28 cellular contexts compared by ENCODE assay signal in genomic region chr5:127827451-127827850, GRCh38.
"Had no signal": no experiment of that assay in that cellular context is flagged by ENCODE, and none has a peak within 500 bp of the region (broad histone marks: within the 10 kb centered on the region; RNA-seq: fewer than 3 reads in every experiment).

No MANE protein-coding gene starts in this region.

- H3K27me3 ChIP-seq: colonic mucosa, esophagus muscularis mucosa, neural progenitor cell, right atrium auricular region, testis, tibial artery had no signal

- ATAC-seq: left ventricle myocardium superior; lower lobe of right lung; naive thymus-derived CD4-positive, alpha-beta T cell; sciatic nerve; stimulated activated memory B cell treated with anti-CD40 and anti-IgM and Interleukin-4, amounts not matched to agents 10 μg/mL and 1 μg/mL and 100 μg/mL, for 72 hours; stimulated activated naive CD8-positive, alpha-beta T cell treated with anti-CD3 and anti-CD28 coated beads, Interleukin-15, Interleukin-2, amounts not matched to agents 100 U/mL and 50 U/mL, for 24 hours had no signal

- H3K4me3 ChIP-seq: colonic mucosa, esophagus muscularis mucosa, lower lobe of right lung, neural progenitor cell, right atrium auricular region, spleen, testis, tibial artery had no signal

- H3K9me3 ChIP-seq: colonic mucosa, esophagus muscularis mucosa, lower lobe of right lung, right atrium auricular region, spleen, testis, tibial artery had no signal

- H3K79me2 ChIP-seq: parathyroid adenoma had no signal

- FAIRE-seq: endothelial cell of umbilical vein had no signal

- H3K36me3 ChIP-seq: colonic mucosa, esophagus muscularis mucosa, lower lobe of right lung, neural progenitor cell, right atrium auricular region, spleen, tibial artery had no signal

- H3K9me3 Mint-ChIP-seq: dendritic cell treated with granulocyte-macrophage colony-stimulating factor and Interleukin-4, amounts not matched to agents 40 ng/mL and 50 ng/mL, for 4 days; endodermal cell; nephron; neural progenitor cell; stimulated activated memory B cell treated with anti-CD40 and anti-IgM and Interleukin-4, amounts not matched to agents 10 μg/mL and 1 μg/mL and 100 μg/mL, for 72 hours; type B pancreatic cell had no signal

- H3K4me1 Mint-ChIP-seq: immature natural killer cell; stimulated activated memory B cell treated with anti-CD40 and anti-IgM and Interleukin-4, amounts not matched to agents 10 μg/mL and 1 μg/mL and 100 μg/mL, for 72 hours had no signal

- H3K9ac ChIP-seq: neural progenitor cell, parathyroid adenoma had no signal

- DNase-seq: colonic mucosa; effector CD8-positive, alpha-beta T cell; endodermal cell; foreskin melanocyte; hypothalamus; immature natural killer cell; islet precursor cell; kidney glomerular epithelial cell; left ventricle myocardium superior; lower lobe of right lung; naive thymus-derived CD4-positive, alpha-beta T cell; spleen; stimulated activated CD4-positive, alpha-beta T cell treated with anti-CD3 and anti-CD28 coated beads, Interleukin-4, amount 100 ng/mL, for 4 hours; stimulated activated naive CD8-positive, alpha-beta T cell treated with anti-CD3 and anti-CD28 coated beads, Interleukin-15, Interleukin-2, amounts not matched to agents 100 U/mL and 50 U/mL, for 24 hours; substantia nigra; testis; tibial artery had no signal

- H3K36me3 Mint-ChIP-seq: immature natural killer cell; naive thymus-derived CD4-positive, alpha-beta T cell; neural progenitor cell; stimulated activated memory B cell treated with anti-CD40 and anti-IgM and Interleukin-4, amounts not matched to agents 10 μg/mL and 1 μg/mL and 100 μg/mL, for 72 hours; type B pancreatic cell had no signal

- H3K27ac Mint-ChIP-seq: dendritic cell treated with granulocyte-macrophage colony-stimulating factor and Interleukin-4, amounts not matched to agents 40 ng/mL and 50 ng/mL, for 4 days; endodermal cell; immature natural killer cell; naive thymus-derived CD4-positive, alpha-beta T cell; neural progenitor cell; progenitor cell of endocrine pancreas; stimulated activated memory B cell treated with anti-CD40 and anti-IgM and Interleukin-4, amounts not matched to agents 10 μg/mL and 1 μg/mL and 100 μg/mL, for 72 hours; type B pancreatic cell had no signal

- H2AFZ ChIP-seq: neural progenitor cell, parathyroid adenoma had no signal

- H3K4me1 ChIP-seq: colonic mucosa, lower lobe of right lung, parathyroid adenoma, right atrium auricular region, spleen, testis, tibial artery had no signal

- H3K27me3 Mint-ChIP-seq: progenitor cell of endocrine pancreas, type B pancreatic cell had no signal

- H3K4me3 Mint-ChIP-seq: dendritic cell treated with granulocyte-macrophage colony-stimulating factor and Interleukin-4, amounts not matched to agents 40 ng/mL and 50 ng/mL, for 4 days; endodermal cell; immature natural killer cell; naive thymus-derived CD4-positive, alpha-beta T cell; nephron; neural progenitor cell; stimulated activated memory B cell treated with anti-CD40 and anti-IgM and Interleukin-4, amounts not matched to agents 10 μg/mL and 1 μg/mL and 100 μg/mL, for 72 hours; type B pancreatic cell had no signal

- H3K27ac ChIP-seq: colonic mucosa, esophagus muscularis mucosa, lower lobe of right lung, neural progenitor cell, parathyroid adenoma, right atrium auricular region, spleen, testis, tibial artery had no signal

- H3K4me2 ChIP-seq: neural progenitor cell had no signal
